9 cellular contexts compared by ENCODE assay signal in the genomic region with DNA sequence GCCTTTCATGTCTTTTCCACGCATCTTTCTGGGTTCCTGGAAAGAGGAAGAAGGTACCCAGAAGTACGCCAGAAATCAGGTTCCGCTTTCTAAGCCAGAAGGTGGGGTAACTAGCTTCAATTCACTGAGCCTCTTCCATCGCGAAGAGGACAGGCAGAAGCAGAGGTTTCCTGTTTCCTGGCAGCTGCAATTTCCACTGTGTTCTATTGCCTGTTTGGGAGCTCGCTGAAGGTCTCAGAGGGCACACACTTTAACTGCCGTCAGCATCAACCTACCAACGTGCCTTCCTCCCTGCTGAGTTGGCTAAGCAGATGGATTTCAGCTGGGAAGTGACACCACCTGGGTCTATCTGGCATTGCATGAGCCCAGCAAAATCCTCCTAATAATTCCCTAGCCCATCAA. TPM values are rescaled to one million over a fixed set of nuclear protein-coding genes. Genes with fewer than 3 reads are reported as not detected.
A peak's percentile ranks its signal among the peaks of the same experiment; 100 is the strongest.
DNase-seq lines count a peak whose midpoint lies in the region; ATAC-seq and TF ChIP-seq lines count a peak whose summit lies in the region.
"Had no signal": no experiment of that assay in that cellular context is flagged by ENCODE, and none has a peak within 500 bp of the region (broad histone marks: within the 10 kb centered on the region; RNA-seq: fewer than 3 reads in every experiment).

No MANE protein-coding gene starts in this region.

- peaks cover 25 to 54% (median 49%) of the 10 kb centered on the region in 3 donors for H3K4me1 Mint-ChIP-seq in naive B cell

- H3K27me3 Mint-ChIP-seq in naive B cell: no peaks in the 10 kb centered on the region

- H3K27me3 ChIP-seq in DND-41 (ENCODE audit: insufficient read depth, low read length, poor library complexity) (no peaks in the 10 kb centered on the region), ovary (no peaks in the 10 kb centered on the region)

- peak overlapping the region; percentile 41 for H3K9ac ChIP-seq in DND-41 (ENCODE audit: low read depth, low read length)

- H3K27ac ChIP-seq in DND-41 (ENCODE audit: low read length) (peak overlapping the region; percentile 82), ovary (no peak overlapping the region)
- H3K27ac ChIP-seq: VCaP had no signal

- CTCF ChIA-PET in HEK293T (lab: Yijun Ruan, JAX): interaction anchor here (0.7 kb wide), 1 partner anchor 29 kb away, joined by 4 read pairs; no protein-coding TSS in a partner anchor

- H3K4me3 ChIP-seq in DND-41 (ENCODE audit: low read depth in 1 of 2, low read length in 2 of 2): peak overlapping the region in 1 of 2 experiments; percentile 41; a peak in 2 of 4 replicates
- H3K4me3 ChIP-seq in cardiac fibroblast (replicated peaks in 1 of 2; ENCODE audit: low read depth in 2 of 2, low read length in 2 of 2): no peak overlapping the region
- H3K4me3 ChIP-seq in ovary: no peak overlapping the region

- peak overlapping the region; percentile 18 to 88 (median 72) for H3K4me3 Mint-ChIP-seq in naive B cell

- POLR2A ChIA-PET in HEK293T (lab: Yijun Ruan, JAX): no interaction called here

- no peaks in the 10 kb centered on the region for H3K79me2 ChIP-seq in DND-41 (ENCODE audit: insufficient read depth, low read length)

- peak overlapping the region; percentile 69 for H2AFZ ChIP-seq in DND-41 (ENCODE audit: low read depth, low read length)

- no peak for TF ChIP-seq POLR2A in ovary (IDR thresholded peaks at IDR 0.05)

- H3K9me3 ChIP-seq in DND-41 (ENCODE audit: insufficient read depth, low read length, severe bottlenecking) (no peaks in the 10 kb centered on the region), ovary (no peaks in the 10 kb centered on the region)

- H3K4me1 ChIP-seq in DND-41 (ENCODE audit: insufficient read depth, low read length) (peaks cover 17% of the 10 kb centered on the region), ovary (ENCODE audit: insufficient read depth) (no peaks in the 10 kb centered on the region)

- no peak for TF ChIP-seq EP300 in ovary (IDR thresholded peaks at IDR 0.05)

- peak overlapping the region; percentile 56 to 99 (median 94) for H3K27ac Mint-ChIP-seq in naive B cell

- no peaks in the 10 kb centered on the region for H3K36me3 ChIP-seq in DND-41 (ENCODE audit: insufficient read depth, low read length)
- H3K36me3 ChIP-seq in ovary: no peaks in the 10 kb centered on the region

- H4K20me1 ChIP-seq in DND-41 (ENCODE audit: insufficient read depth, low read length): no peaks in the 10 kb centered on the region

- H3K9me3 Mint-ChIP-seq in naive B cell: no peaks in the 10 kb centered on the region

- 42 to 51% (median 44%) methylated on average over 8 of the region's 8 CpGs for WGBS in ovary, 3 donors

- DNase-seq in DND-41 (peak; percentile 84), HEK293T (ENCODE audit: extremely low spot score) (peak; percentile 44), NCI-H526 treated with DMSO at 0.1 percent for 48 hours (lab: John Stamatoyannopoulos, UW) (peak; percentile 69), cardiac fibroblast (ENCODE audit: low read depth in 2 of 2) (peak in 1 of 2 donors; percentile 23), naive B cell (peak; percentile 81), ovary (no peak)
- DNase-seq in NK-92 treated with Interleukin-12 subunit alpha and Interleukin-12 subunit beta, amount 100 ng/mL, for 24 hours (lab: John Stamatoyannopoulos, UW): no peak

- no peaks in the 10 kb centered on the region for H3K36me3 Mint-ChIP-seq in naive B cell

- intact Hi-C loops in ovary (cut with DNase I): no loop called here

- TF ChIP-seq CTCF in DND-41 (IDR thresholded peaks at IDR 0.05; ENCODE audit: borderline replicate concordance, extremely low read depth, low read length, poor library complexity, severe bottlenecking) (peak; percentile 62), cardiac fibroblast (IDR thresholded peaks at IDR 0.05; ENCODE audit: low read depth, low read length) (peak; percentile 22), ovary (IDR thresholded peaks at IDR 0.05) (no peak)

- ATAC-seq in DND-41 (ENCODE audit: insufficient read depth, low read depth) (peak; percentile 94), naive B cell (ENCODE audit: low read depth in 2 of 2) (peak; percentile 96 to 97), HG03280 (IDR thresholded peaks at IDR 0.05; ENCODE audit: unreplicated experiment) (no peak)

- H3K4me2 ChIP-seq in DND-41 (ENCODE audit: insufficient read depth, low read length): peak overlapping the region; percentile 65

TF ChIP-seq in HEK293T, 16 proteins besides CTCF, POLR2A, EP300 and RAD21:
- no peak for TF ChIP-seq SP1 (IDR thresholded peaks at IDR 0.05)
- TF ChIP-seq LEF1 (IDR thresholded peaks at IDR 0.05; ENCODE audit: borderline replicate concordance): no peak
- TF ChIP-seq SUZ12 (IDR thresholded peaks at IDR 0.05): no peak
- TF ChIP-seq FOXM1 (IDR thresholded peaks at IDR 0.05; ENCODE audit: borderline replicate concordance): no peak
- TF ChIP-seq HDGF (IDR thresholded peaks at IDR 0.05; ENCODE audit: borderline replicate concordance): no peak
- no peak for TF ChIP-seq L3MBTL2 (conservative IDR thresholded peaks at IDR 0.05)
- no peak for TF ChIP-seq ELF4 (IDR thresholded peaks at IDR 0.05)
- TF ChIP-seq FOXK2 (IDR thresholded peaks at IDR 0.05): no peak
- no peak for TF ChIP-seq ARNT (IDR thresholded peaks at IDR 0.05)
- TF ChIP-seq, protein P1, sequence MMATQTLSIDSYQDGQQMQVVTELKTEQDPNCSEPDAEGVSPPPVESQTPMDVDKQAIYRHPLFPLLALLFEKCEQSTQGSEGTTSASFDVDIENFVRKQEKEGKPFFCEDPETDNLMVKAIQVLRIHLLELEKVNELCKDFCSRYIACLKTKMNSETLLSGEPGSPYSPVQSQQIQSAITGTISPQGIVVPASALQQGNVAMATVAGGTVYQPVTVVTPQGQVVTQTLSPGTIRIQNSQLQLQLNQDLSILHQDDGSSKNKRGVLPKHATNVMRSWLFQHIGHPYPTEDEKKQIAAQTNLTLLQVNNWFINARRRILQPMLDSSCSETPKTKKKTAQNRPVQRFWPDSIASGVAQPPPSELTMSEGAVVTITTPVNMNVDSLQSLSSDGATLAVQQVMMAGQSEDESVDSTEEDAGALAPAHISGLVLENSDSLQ (IDR thresholded peaks at IDR 0.05): no peak
- no peak for TF ChIP-seq TARDBP (IDR thresholded peaks at IDR 0.05)

RNA-seq across cellular contexts. Expression of gene NCF2, which starts 10.0 kb away (rescaled TPM):
- polyA plus RNA-seq in naive B cell (ENCODE audit: low read depth in 6 of 6) (10 to 100 TPM in 1 of 6 donors, 1 to 10 TPM in 4, not detected in 1; 5.6 to 11.0 (median 6.3) TPM), ovary (10 to 100 TPM in 1 of 2 donors, 1 to 10 TPM in 1; 2.5 to 15.9 TPM)
- total RNA-seq in ovary: 10 to 100 TPM in 1 of 7 donors, 1 to 10 TPM in 6; 1.9 to 11.7 (median 3.2) TPM

RNA-seq across cellular contexts. Expression of gene ARPC5, which starts 55.3 kb away (rescaled TPM):
- polyA plus RNA-seq in naive B cell (ENCODE audit: low read depth in 6 of 6) (100 to 1,000 TPM; 286 to 573 (median 376) TPM), ovary (100 to 1,000 TPM in 1 of 2 donors, 10 to 100 TPM in 1; 64.1 to 104 TPM)
- total RNA-seq in ovary: 10 to 100 TPM; 41.8 to 84.6 (median 61.4) TPM

Comparison
In these comparisons a context has a peak if more than half of its experiments do, and no peak if none do; other contexts are left out.
1. DNase-seq: peak in DND-41 (single experiment), HEK293T (single experiment), NCI-H526 treated with DMSO at 0.1 percent for 48 hours (single experiment) and naive B cell (single experiment); none in NK-92 treated with Interleukin-12 subunit alpha and Interleukin-12 subunit beta, amount 100 ng/mL, for 24 hours (single experiment) and ovary (0 of 5).
2. CTCF ChIP-seq: peak in DND-41 (single experiment) and cardiac fibroblast (single experiment); none in ovary (0 of 3).